Comparison of ENCODE assay signal across 8 cellular contexts in the genomic region with DNA sequence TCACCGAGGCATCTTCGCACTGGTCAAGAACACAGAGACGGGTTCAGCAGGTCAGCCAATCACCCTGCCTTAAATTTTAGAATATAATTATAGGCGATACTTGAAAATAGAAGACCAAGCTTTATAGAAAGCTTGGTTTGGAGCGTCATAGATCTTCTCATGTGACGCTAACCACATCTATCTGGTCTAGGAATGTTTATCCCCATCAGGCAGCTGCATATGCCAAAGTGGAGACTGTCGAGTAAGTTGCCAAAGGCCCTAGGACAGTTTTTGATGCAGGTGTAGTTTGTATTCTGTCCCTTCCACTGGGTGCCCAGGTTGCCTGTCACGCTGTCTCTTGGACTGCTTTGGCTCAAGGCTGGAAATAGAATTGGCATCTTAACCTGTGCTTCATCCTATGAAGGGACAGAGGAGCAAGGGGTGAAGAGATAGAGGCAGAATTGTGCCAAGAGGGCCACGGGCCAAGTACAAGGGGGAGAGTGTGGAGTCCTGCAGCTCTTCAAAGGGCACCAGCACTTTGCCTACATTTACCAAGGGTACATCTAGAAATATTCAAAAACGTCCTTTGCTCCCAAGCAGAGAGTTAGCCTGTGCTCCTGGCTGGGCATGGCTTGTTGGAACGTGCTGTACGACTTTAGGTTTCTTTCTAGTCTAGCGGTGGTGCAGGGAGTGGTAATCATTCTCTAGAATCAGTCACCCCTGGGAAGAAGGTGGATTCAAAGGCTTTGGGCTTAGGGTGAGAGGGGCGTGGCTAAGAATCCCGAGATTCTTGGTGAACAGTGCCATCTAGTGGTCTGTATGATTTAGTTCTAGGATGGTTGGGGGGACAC. TPM values are rescaled to one million over a fixed set of nuclear protein-coding genes. Genes with fewer than 3 reads are reported as not detected.
DNase-seq lines count a peak whose midpoint lies in the region; ATAC-seq, FAIRE-seq and TF ChIP-seq lines count a peak whose summit lies in the region.

No MANE protein-coding gene starts in this region.

- H3K9me1 ChIP-seq in keratinocyte (ENCODE audit: control insufficient read depth, extremely low read depth, insufficient read depth, low read length): peaks cover 3% of the 10 kb centered on the region

- dilution Hi-C loops in keratinocyte (cut with MboI; ENCODE audit: extremely low pct_ligation_motif_present, low sequenced_read_pairs): no loop called here

- H4K20me1 ChIP-seq in keratinocyte (ENCODE audit: control insufficient read depth, extremely low read depth, insufficient read depth, low read length): no peaks in the 10 kb centered on the region

- peaks cover 33% of the 10 kb centered on the region for H3K4me1 ChIP-seq in keratinocyte (ENCODE audit: control insufficient read depth, extremely low read depth, insufficient read depth, low read length)

- H3K9me3 ChIP-seq in keratinocyte (ENCODE audit: control insufficient read depth, low read depth, low read length): no peaks in the 10 kb centered on the region

- no peaks in the 10 kb centered on the region for H3K36me3 ChIP-seq in bronchial epithelial cell (ENCODE audit: control insufficient read depth, insufficient read depth, low read length)
- H3K36me3 ChIP-seq in keratinocyte (ENCODE audit: control insufficient read depth in 2 of 2, extremely low read depth in 1 of 2, insufficient read depth in 2 of 2, low read length in 2 of 2): no peaks in the 10 kb centered on the region

- peak overlapping the region; percentile 17 for H2AFZ ChIP-seq in keratinocyte (ENCODE audit: control insufficient read depth, low read length)

- peak overlapping the region; percentile 37 for H3K4me2 ChIP-seq in keratinocyte (ENCODE audit: control insufficient read depth, extremely low read depth, insufficient read depth, low read depth, low read length)

- H3K4me3 ChIP-seq in bronchial epithelial cell (ENCODE audit: low read depth, low read length): no peak overlapping the region
- H3K4me3 ChIP-seq in keratinocyte (ENCODE audit: control insufficient read depth in 2 of 3, extremely low read depth in 1 of 3, insufficient read depth in 2 of 3, low read depth in 1 of 3, low read length in 3 of 3): no peak overlapping the region

- no peaks in the 10 kb centered on the region for H3K79me2 ChIP-seq in keratinocyte (ENCODE audit: control insufficient read depth, insufficient read depth, low read length)

- H3K9ac ChIP-seq in keratinocyte (ENCODE audit: control insufficient read depth, extremely low read depth, insufficient read depth, low read length): no peak overlapping the region

- TF ChIP-seq CTCF in VCaP (conservative IDR thresholded peaks at IDR 0.05) (peak; percentile 77), bronchial epithelial cell (IDR thresholded peaks at IDR 0.05; ENCODE audit: insufficient read depth, low read length, severe bottlenecking) (peak; percentile 57), keratinocyte (optimal IDR thresholded peaks at IDR 0.05 in 1 of 3, IDR thresholded peaks at IDR 0.05 in 1 of 3, conservative IDR thresholded peaks at IDR 0.05 in 1 of 3; ENCODE audit: extremely low read depth in 1 of 3, insufficient read depth in 2 of 3, low read length in 3 of 3) (peak; percentile 62 to 71 (median 68))

- H3K27me3 ChIP-seq in bronchial epithelial cell (ENCODE audit: control insufficient read depth, insufficient read depth, low read length) (no peaks in the 10 kb centered on the region), keratinocyte (ENCODE audit: control insufficient read depth, extremely low read depth, insufficient read depth, low read length) (no peaks in the 10 kb centered on the region)

- FAIRE-seq in A204.1 (lab: Jason Lieb, UNC) (peak; percentile 34), bronchial epithelial cell (lab: Jason Lieb, UNC) (peak; percentile 68), keratinocyte (lab: Jason Lieb, UNC) (peak; percentile 82)

- ATAC-seq in GM18498 (IDR thresholded peaks at IDR 0.05; ENCODE audit: unreplicated experiment) (peak; percentile 32), HG03060 (IDR thresholded peaks at IDR 0.05; ENCODE audit: low read depth, unreplicated experiment) (peak; percentile 29)

- DNase-seq in NCI-H2171 (lab: John Stamatoyannopoulos, UW) (peak; percentile 92), bronchial epithelial cell (ENCODE audit: low read depth) (peak; percentile 89), keratinocyte (ENCODE audit: low read depth, low spot score) (no peak)
- peak; percentile 58 to 62 for DNase-seq in stimulated activated CD4-positive, alpha-beta T cell treated with anti-CD3 and anti-CD28 coated beads, Interleukin-2, amount 100 ng/mL, for 48 hours

- H3K27ac ChIP-seq in VCaP (0 out of 2 replicates have a peak overlapping the region, but pooled peaks have one; percentile 14), keratinocyte (ENCODE audit: control insufficient read depth, insufficient read depth, low read length) (no peak overlapping the region)

RNA-seq across cellular contexts. Expression of a gene that starts 5.3 kb away (rescaled TPM):
- 79.5 and 86.0 TPM in 2 replicates for total RNA-seq in bronchial epithelial cell
- 49.4 to 70.8 TPM (median 62.3 TPM) in 3 replicates for polyA plus RNA-seq in keratinocyte
- 33.8 TPM for polyA plus RNA-seq in keratinocyte (2011; ENCODE audit: low read depth)
- polyA plus RNA-seq in keratinocyte (2011; cell fraction: cytosol; rRNA removed): 70.0 and 96.5 TPM in 2 replicates
- 56.3 and 58.3 TPM in 2 replicates for polyA plus RNA-seq in keratinocyte (2011; cell fraction: nucleus; rRNA removed)
- 40.6 and 53.5 TPM in 2 replicates for polyA plus RNA-seq in keratinocyte (2012; ENCODE audit: low replicate concordance)
- 45.2 to 76.6 TPM (median 65.1 TPM) in 3 replicates for polyA minus RNA-seq in keratinocyte
- polyA minus RNA-seq in keratinocyte (2011; cell fraction: cytosol; rRNA and poly(A)+ RNA removed): 67.3 TPM
- 30.0 and 44.5 TPM in 2 replicates for polyA minus RNA-seq in keratinocyte (2011; cell fraction: nucleus; rRNA and poly(A)+ RNA removed)

RNA-seq across cellular contexts. Expression of a gene that starts 49.6 kb away (rescaled TPM):
- 226 and 248 TPM in 2 replicates for total RNA-seq in bronchial epithelial cell
- 149 to 212 TPM (median 176 TPM) in 3 replicates for polyA plus RNA-seq in keratinocyte
- 233 TPM for polyA plus RNA-seq in keratinocyte (2011; ENCODE audit: low read depth)
- 145 and 176 TPM in 2 replicates for polyA plus RNA-seq in keratinocyte (2011; cell fraction: cytosol; rRNA removed)
- 175 and 226 TPM in 2 replicates for polyA plus RNA-seq in keratinocyte (2011; cell fraction: nucleus; rRNA removed)
- 105 and 148 TPM in 2 replicates for polyA plus RNA-seq in keratinocyte (2012; ENCODE audit: low replicate concordance)
- polyA minus RNA-seq in keratinocyte: 162 to 249 TPM (median 165 TPM) in 3 replicates
- polyA minus RNA-seq in keratinocyte (2011; cell fraction: cytosol; rRNA and poly(A)+ RNA removed): 331 TPM
- 97.4 and 211 TPM in 2 replicates for polyA minus RNA-seq in keratinocyte (2011; cell fraction: nucleus; rRNA and poly(A)+ RNA removed)
